ENCODE assay signal across 13 cellular contexts in genomic region chr4:56764206-56764605, GRCh38. TPM values are rescaled to one million over a fixed set of nuclear protein-coding genes. Genes with fewer than 3 reads are reported as not detected.
DNase-seq lines count a peak whose midpoint lies in the region; ATAC-seq and TF ChIP-seq lines count a peak whose summit lies in the region.
"Had no signal": no experiment of that assay in that cellular context is flagged by ENCODE, and none has a peak within 500 bp of the region (broad histone marks: within the 10 kb centered on the region; RNA-seq: fewer than 3 reads in every experiment).

No MANE protein-coding gene starts in this region.

- H3K79me2 ChIP-seq in DOHH2 (ENCODE audit: control insufficient read depth, low read length): no peaks in the 10 kb centered on the region

- no peak for ATAC-seq in GM19397 (IDR thresholded peaks at IDR 0.05; ENCODE audit: unreplicated experiment)

- DNase-seq in NOMO-1 treated with dmso at 0.1 percent for 144 hours (lab: John Stamatoyannopoulos, UW; ENCODE audit: unreplicated experiment) (peak; percentile 45), iris pigment epithelial cell (ENCODE audit: low read depth) (peak; percentile 34), SKM-1 (lab: John Stamatoyannopoulos, UW; ENCODE audit: unreplicated experiment) (no peak), cerebellum (ENCODE audit: low spot score) (no peak), DMS79 treated with DMSO at 0.1 percent for 48 hours (lab: John Stamatoyannopoulos, UW) (no peak)
- DNase-seq: CD4-positive, alpha-beta memory T cell; DMS153; DND-41; GF-D8 had no signal

- peak overlapping the region in 5 of 11 experiments; percentile 20 to 74 (median 45); a peak in 6 of 22 replicates for H3K27ac ChIP-seq in BLaER1 treated with 17β-estradiol and CSF1 and Interleukin-3, amounts not matched to agents 10 nM and 100 nM
- no peak overlapping the region for H3K27ac ChIP-seq in DOHH2 (ENCODE audit: low read depth, low read length)

- H3K9me2 ChIP-seq in DOHH2 (replicated peaks; ENCODE audit: control insufficient read depth, low read length): no peaks in the 10 kb centered on the region

- H3K4me2 ChIP-seq in BLaER1 treated with 17β-estradiol and CSF1 and Interleukin-3, amounts not matched to agents 10 nM and 100 nM: peak overlapping the region in 8 of 11 experiments; percentile 32 to 82 (median 73); a peak in 15 of 22 replicates
- peak overlapping the region; percentile 26 for H3K4me2 ChIP-seq in DOHH2 (ENCODE audit: low read length)

- H3K4me3 ChIP-seq in BLaER1 treated with 17β-estradiol and CSF1 and Interleukin-3, amounts not matched to agents 10 nM and 100 nM: no peak overlapping the region
- no peak overlapping the region for H3K4me3 ChIP-seq in DOHH2 (ENCODE audit: low read length)
- H3K4me3 ChIP-seq: HAP-1 had no signal

- no peaks in the 10 kb centered on the region for H3K27me3 ChIP-seq in BLaER1 treated with 17β-estradiol and CSF1 and Interleukin-3, amounts not matched to agents 10 nM and 100 nM
- no peaks in the 10 kb centered on the region for H3K27me3 ChIP-seq in DOHH2 (ENCODE audit: control insufficient read depth, low read length)

- no peak for TF ChIP-seq CTCF in DOHH2 (IDR thresholded peaks at IDR 0.05; ENCODE audit: low read depth, low read length, poor library complexity, severe bottlenecking)

- H4K20me1 ChIP-seq in BLaER1 treated with 17β-estradiol and CSF1 and Interleukin-3, amounts not matched to agents 10 nM and 100 nM: no peaks in the 10 kb centered on the region
- no peaks in the 10 kb centered on the region for H4K20me1 ChIP-seq in DOHH2 (ENCODE audit: control insufficient read depth, insufficient read depth, low read depth, low read length)

- peaks cover 0 to 10% (median 0%) of the 10 kb centered on the region in 11 experiments; a peak in 1 of 22 replicates for H3K9me3 ChIP-seq in BLaER1 treated with 17β-estradiol and CSF1 and Interleukin-3, amounts not matched to agents 10 nM and 100 nM (replicated peaks in 1 of 11)
- no peaks in the 10 kb centered on the region for H3K9me3 ChIP-seq in DOHH2 (ENCODE audit: control insufficient read depth, insufficient read depth, low read length)

- H3F3A ChIP-seq in DOHH2 (ENCODE audit: control insufficient read depth, insufficient read depth): no peaks in the 10 kb centered on the region

- H3K9ac ChIP-seq in BLaER1 treated with 17β-estradiol and CSF1 and Interleukin-3, amounts not matched to agents 10 nM and 100 nM: peak overlapping the region in 1 of 11 experiments; percentile 34; a peak in 3 of 22 replicates

- H3K36me3 ChIP-seq in BLaER1 treated with 17β-estradiol and CSF1 and Interleukin-3, amounts not matched to agents 10 nM and 100 nM: no peaks in the 10 kb centered on the region
- H3K36me3 ChIP-seq in DOHH2 (ENCODE audit: control insufficient read depth, low read length): no peaks in the 10 kb centered on the region
- H3K36me3 ChIP-seq: HAP-1 had no signal

- H3K4me1 ChIP-seq in BLaER1 treated with 17β-estradiol and CSF1 and Interleukin-3, amounts not matched to agents 10 nM and 100 nM: peaks cover 11 to 53% (median 33%) of the 10 kb centered on the region in 10 experiments
- peaks cover 20% of the 10 kb centered on the region for H3K4me1 ChIP-seq in DOHH2 (ENCODE audit: control insufficient read depth, low read length)
- H3K4me1 ChIP-seq: HAP-1 had no signal

RNA-seq across cellular contexts. Expression of gene SPINK2, which starts 57.3 kb away (rescaled TPM):
- total RNA-seq in cerebellum: not detected

Comparison
In these comparisons a context has a peak if more than half of its experiments do, and no peak if none do; other contexts are left out.
1. DNase-seq: peak in NOMO-1 treated with dmso at 0.1 percent for 144 hours (single experiment) and iris pigment epithelial cell (single experiment); none in SKM-1 (single experiment), cerebellum (single experiment) and DMS79 treated with DMSO at 0.1 percent for 48 hours (single experiment).